In the genomic region with DNA sequence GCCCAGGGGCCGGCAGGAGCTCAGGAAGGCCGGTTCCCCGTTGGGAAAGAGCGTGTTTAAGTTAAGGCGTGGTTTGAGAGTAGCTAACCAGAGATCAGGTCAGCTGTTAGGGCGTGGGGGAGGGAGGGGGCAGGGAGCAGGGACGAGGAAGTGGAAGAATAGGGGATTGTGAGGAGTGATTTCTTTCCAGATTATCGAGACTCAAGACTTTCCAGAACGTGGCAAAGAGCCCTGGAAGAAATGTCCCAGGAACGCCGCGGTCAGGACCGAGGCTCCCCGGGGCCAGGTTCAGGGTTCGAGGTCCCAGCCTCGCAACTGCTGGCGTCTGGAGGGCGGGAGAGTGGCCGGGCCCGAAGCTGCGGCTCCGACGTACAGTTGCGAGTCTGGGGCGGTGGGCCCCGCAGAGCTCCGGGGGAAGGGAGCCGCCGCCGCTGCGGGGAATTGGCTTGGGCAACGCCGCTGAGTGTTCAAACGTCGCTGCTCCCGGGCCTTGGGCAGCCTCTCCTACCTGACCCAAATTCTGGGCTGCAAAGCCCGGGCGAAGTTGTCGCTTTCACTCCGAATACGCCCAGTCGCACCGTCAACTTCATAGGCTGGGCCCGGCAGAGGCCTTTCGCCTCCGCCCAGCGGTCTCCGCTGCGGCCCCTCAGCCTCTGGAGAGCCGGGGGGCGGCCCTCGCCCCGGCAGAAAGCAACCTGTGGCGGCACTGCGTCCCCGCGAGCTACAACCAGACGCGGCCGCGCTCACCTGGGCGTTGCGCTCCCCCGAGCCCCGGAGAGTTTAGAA, we compare ENCODE assay signal across 1 cellular context.
TF ChIP-seq lines count a peak whose summit lies in the region.

No MANE protein-coding gene starts in this region.

TF ChIP-seq in HEK293, 187 proteins besides CTCF, POLR2A, EP300 and RAD21 (continued from another document and continues in another):
- TF ChIP-seq ZNF140 (tag by site-specific recombination; IDR thresholded peaks at IDR 0.05): no peak
- TF ChIP-seq KLF7 (tag by site-specific recombination; IDR thresholded peaks at IDR 0.05; ENCODE audit: borderline replicate concordance): peak; percentile 93; the same call in 1 of the 2 replicates
- no peak for TF ChIP-seq ZNF555 (tag by site-specific recombination; conservative IDR thresholded peaks at IDR 0.05)
- TF ChIP-seq, protein P1, sequence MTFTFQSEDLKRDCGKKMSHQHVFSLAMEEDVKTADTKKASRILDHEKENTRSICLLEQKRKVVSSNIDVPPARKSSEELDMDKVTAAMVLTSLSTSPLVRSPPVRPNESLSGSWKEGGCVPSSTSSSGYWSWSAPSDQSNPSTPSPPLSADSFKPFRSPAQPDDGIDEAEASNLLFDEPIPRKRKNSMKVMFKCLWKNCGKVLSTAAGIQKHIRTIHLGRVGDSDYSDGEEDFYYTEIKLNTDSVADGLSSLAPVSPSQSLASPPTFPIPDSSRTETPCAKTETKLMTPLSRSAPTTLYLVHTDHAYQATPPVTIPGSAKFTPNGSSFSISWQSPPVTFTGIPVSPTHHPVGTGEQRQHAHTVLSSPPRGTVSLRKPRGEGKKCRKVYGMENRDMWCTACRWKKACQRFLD (tag by site-specific recombination; IDR thresholded peaks at IDR 0.05): no peak
- TF ChIP-seq KLF8 (tag by site-specific recombination; IDR thresholded peaks at IDR 0.05): peak; percentile 95
- TF ChIP-seq ZBTB20 (tag by site-specific recombination; IDR thresholded peaks at IDR 0.05): peak; percentile 82
- peak; percentile 74 for TF ChIP-seq EGR2 (tag by site-specific recombination; IDR thresholded peaks at IDR 0.05; ENCODE audit: low read depth)
- TF ChIP-seq, protein P2, sequence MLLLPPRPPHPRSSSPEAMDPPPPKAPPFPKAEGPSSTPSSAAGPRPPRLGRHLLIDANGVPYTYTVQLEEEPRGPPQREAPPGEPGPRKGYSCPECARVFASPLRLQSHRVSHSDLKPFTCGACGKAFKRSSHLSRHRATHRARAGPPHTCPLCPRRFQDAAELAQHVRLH (tag by site-specific recombination; IDR thresholded peaks at IDR 0.05): no peak
- TF ChIP-seq, protein P3, sequence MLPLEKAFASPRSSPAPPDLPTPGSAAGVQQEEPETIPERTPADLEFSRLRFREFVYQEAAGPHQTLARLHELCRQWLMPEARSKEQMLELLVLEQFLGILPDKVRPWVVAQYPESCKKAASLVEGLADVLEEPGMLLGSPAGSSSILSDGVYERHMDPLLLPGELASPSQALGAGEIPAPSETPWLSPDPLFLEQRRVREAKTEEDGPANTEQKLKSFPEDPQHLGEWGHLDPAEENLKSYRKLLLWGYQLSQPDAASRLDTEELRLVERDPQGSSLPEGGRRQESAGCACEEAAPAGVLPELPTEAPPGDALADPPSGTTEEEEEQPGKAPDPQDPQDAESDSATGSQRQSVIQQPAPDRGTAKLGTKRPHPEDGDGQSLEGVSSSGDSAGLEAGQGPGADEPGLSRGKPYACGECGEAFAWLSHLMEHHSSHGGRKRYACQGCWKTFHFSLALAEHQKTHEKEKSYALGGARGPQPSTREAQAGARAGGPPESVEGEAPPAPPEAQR (tag by site-specific recombination; IDR thresholded peaks at IDR 0.05): no peak
- no peak for TF ChIP-seq ZFP41 (tag by site-specific recombination; IDR thresholded peaks at IDR 0.05; ENCODE audit: borderline replicate concordance)
- TF ChIP-seq ZNF341 (tag by site-specific recombination; IDR thresholded peaks at IDR 0.05; ENCODE audit: low read depth): peak; percentile 52
- no peak for TF ChIP-seq ZNF223 (tag by site-specific recombination; IDR thresholded peaks at IDR 0.05)
- TF ChIP-seq GLI4 (tag by site-specific recombination; IDR thresholded peaks at IDR 0.05): no peak
- TF ChIP-seq ZNF530 (tag by site-specific recombination; IDR thresholded peaks at IDR 0.05; ENCODE audit: low read depth): no peak
- no peak for TF ChIP-seq KLF9 (tag by site-specific recombination; IDR thresholded peaks at IDR 0.05; ENCODE audit: low read depth)
- peak; percentile 60 for TF ChIP-seq ZNF335 (tag by site-specific recombination; conservative IDR thresholded peaks at IDR 0.05)
- no peak for TF ChIP-seq ZNF776 (tag by site-specific recombination; IDR thresholded peaks at IDR 0.05; ENCODE audit: borderline replicate concordance)
- no peak for TF ChIP-seq ZNF416 (tag by site-specific recombination; IDR thresholded peaks at IDR 0.05)
- no peak for TF ChIP-seq GFI1B (tag by site-specific recombination; IDR thresholded peaks at IDR 0.05)
- TF ChIP-seq ZSCAN23 (tag by site-specific recombination; IDR thresholded peaks at IDR 0.05): no peak
- 0 out of 2 replicates have a peak, but pooled peaks have one; percentile 8 for TF ChIP-seq BCL11B (tag by site-specific recombination; IDR thresholded peaks at IDR 0.05; ENCODE audit: low read depth)
- no peak for TF ChIP-seq ZNF629 (tag by site-specific recombination; IDR thresholded peaks at IDR 0.05)
- TF ChIP-seq ZSCAN30 (tag by site-specific recombination; IDR thresholded peaks at IDR 0.05): no peak
- no peak for TF ChIP-seq ZNF558 (tag by site-specific recombination; IDR thresholded peaks at IDR 0.05)
- no peak for TF ChIP-seq ZNF585B (tag by site-specific recombination; IDR thresholded peaks at IDR 0.05)
- TF ChIP-seq GLIS2 (tag by site-specific recombination; IDR thresholded peaks at IDR 0.05): peak; percentile 76
- TF ChIP-seq ZNF114 (tag by site-specific recombination; IDR thresholded peaks at IDR 0.05): no peak
- no peak for TF ChIP-seq ZNF785 (tag by site-specific recombination; IDR thresholded peaks at IDR 0.05)
- TF ChIP-seq SP3 (tag by site-specific recombination; IDR thresholded peaks at IDR 0.05): peak; percentile 83
- peak; percentile 52 for TF ChIP-seq GLIS1 (tag by site-specific recombination; IDR thresholded peaks at IDR 0.05)
- TF ChIP-seq ZNF600 (tag by site-specific recombination; IDR thresholded peaks at IDR 0.05): peak; percentile 72; the same call in 1 of the 2 replicates
- TF ChIP-seq, protein P4, sequence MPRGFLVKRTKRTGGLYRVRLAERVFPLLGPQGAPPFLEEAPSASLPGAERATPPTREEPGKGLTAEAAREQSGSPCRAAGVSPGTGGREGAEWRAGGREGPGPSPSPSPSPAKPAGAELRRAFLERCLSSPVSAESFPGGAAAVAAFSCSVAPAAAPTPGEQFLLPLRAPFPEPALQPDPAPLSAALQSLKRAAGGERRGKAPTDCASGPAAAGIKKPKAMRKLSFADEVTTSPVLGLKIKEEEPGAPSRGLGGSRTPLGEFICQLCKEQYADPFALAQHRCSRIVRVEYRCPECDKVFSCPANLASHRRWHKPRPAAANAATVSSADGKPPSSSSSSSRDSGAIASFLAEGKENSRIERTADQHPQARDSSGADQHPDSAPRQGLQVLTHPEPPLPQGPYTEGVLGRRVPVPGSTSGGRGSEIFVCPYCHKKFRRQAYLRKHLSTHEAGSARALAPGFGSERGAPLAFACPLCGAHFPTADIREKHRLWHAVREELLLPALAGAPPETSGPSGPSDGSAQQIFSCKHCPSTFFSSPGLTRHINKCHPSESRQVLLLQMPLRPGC (tag by site-specific recombination; IDR thresholded peaks at IDR 0.05): peak; percentile 53; the same call in 1 of the 2 replicates
- TF ChIP-seq, protein P5, sequence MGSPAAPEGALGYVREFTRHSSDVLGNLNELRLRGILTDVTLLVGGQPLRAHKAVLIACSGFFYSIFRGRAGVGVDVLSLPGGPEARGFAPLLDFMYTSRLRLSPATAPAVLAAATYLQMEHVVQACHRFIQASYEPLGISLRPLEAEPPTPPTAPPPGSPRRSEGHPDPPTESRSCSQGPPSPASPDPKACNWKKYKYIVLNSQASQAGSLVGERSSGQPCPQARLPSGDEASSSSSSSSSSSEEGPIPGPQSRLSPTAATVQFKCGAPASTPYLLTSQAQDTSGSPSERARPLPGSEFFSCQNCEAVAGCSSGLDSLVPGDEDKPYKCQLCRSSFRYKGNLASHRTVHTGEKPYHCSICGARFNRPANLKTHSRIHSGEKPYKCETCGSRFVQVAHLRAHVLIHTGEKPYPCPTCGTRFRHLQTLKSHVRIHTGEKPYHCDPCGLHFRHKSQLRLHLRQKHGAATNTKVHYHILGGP (tag by site-specific recombination; IDR thresholded peaks at IDR 0.05): no peak
- peak; percentile 94 for TF ChIP-seq KLF1 (tag by site-specific recombination; IDR thresholded peaks at IDR 0.05)
- peak; percentile 87 for TF ChIP-seq ZBTB48 (tag by site-specific recombination; IDR thresholded peaks at IDR 0.05)
- TF ChIP-seq, protein P6, sequence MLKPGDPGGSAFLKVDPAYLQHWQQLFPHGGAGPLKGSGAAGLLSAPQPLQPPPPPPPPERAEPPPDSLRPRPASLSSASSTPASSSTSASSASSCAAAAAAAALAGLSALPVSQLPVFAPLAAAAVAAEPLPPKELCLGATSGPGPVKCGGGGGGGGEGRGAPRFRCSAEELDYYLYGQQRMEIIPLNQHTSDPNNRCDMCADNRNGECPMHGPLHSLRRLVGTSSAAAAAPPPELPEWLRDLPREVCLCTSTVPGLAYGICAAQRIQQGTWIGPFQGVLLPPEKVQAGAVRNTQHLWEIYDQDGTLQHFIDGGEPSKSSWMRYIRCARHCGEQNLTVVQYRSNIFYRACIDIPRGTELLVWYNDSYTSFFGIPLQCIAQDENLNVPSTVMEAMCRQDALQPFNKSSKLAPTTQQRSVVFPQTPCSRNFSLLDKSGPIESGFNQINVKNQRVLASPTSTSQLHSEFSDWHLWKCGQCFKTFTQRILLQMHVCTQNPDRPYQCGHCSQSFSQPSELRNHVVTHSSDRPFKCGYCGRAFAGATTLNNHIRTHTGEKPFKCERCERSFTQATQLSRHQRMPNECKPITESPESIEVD (tag by site-specific recombination; IDR thresholded peaks at IDR 0.05): no peak
- no peak for TF ChIP-seq ZNF560 (tag by site-specific recombination; IDR thresholded peaks at IDR 0.05; ENCODE audit: borderline replicate concordance)
- 0 out of 2 replicates have a peak, but pooled peaks have one; percentile 78 for TF ChIP-seq ZNF610 (tag by site-specific recombination; IDR thresholded peaks at IDR 0.05; ENCODE audit: borderline replicate concordance)
- no peak for TF ChIP-seq ZSCAN16 (tag by site-specific recombination; IDR thresholded peaks at IDR 0.05)
- TF ChIP-seq ZNF184 (tag by site-specific recombination; IDR thresholded peaks at IDR 0.05): no peak
- no peak for TF ChIP-seq ZNF791 (tag by site-specific recombination; IDR thresholded peaks at IDR 0.05)
- TF ChIP-seq, protein P7, sequence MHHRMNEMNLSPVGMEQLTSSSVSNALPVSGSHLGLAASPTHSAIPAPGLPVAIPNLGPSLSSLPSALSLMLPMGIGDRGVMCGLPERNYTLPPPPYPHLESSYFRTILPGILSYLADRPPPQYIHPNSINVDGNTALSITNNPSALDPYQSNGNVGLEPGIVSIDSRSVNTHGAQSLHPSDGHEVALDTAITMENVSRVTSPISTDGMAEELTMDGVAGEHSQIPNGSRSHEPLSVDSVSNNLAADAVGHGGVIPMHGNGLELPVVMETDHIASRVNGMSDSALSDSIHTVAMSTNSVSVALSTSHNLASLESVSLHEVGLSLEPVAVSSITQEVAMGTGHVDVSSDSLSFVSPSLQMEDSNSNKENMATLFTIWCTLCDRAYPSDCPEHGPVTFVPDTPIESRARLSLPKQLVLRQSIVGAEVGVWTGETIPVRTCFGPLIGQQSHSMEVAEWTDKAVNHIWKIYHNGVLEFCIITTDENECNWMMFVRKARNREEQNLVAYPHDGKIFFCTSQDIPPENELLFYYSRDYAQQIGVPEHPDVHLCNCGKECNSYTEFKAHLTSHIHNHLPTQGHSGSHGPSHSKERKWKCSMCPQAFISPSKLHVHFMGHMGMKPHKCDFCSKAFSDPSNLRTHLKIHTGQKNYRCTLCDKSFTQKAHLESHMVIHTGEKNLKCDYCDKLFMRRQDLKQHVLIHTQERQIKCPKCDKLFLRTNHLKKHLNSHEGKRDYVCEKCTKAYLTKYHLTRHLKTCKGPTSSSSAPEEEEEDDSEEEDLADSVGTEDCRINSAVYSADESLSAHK (tag by site-specific recombination; IDR thresholded peaks at IDR 0.05): no peak
- no peak for TF ChIP-seq ZNF660 (tag by site-specific recombination; IDR thresholded peaks at IDR 0.05)
- TF ChIP-seq ZNF302 (tag by site-specific recombination; IDR thresholded peaks at IDR 0.05; ENCODE audit: low read depth): no peak
- no peak for TF ChIP-seq ZFP3 (tag by site-specific recombination; IDR thresholded peaks at IDR 0.05; ENCODE audit: low read depth)
- TF ChIP-seq ZNF843 (tag by site-specific recombination; IDR thresholded peaks at IDR 0.05): no peak
- TF ChIP-seq, protein P8, sequence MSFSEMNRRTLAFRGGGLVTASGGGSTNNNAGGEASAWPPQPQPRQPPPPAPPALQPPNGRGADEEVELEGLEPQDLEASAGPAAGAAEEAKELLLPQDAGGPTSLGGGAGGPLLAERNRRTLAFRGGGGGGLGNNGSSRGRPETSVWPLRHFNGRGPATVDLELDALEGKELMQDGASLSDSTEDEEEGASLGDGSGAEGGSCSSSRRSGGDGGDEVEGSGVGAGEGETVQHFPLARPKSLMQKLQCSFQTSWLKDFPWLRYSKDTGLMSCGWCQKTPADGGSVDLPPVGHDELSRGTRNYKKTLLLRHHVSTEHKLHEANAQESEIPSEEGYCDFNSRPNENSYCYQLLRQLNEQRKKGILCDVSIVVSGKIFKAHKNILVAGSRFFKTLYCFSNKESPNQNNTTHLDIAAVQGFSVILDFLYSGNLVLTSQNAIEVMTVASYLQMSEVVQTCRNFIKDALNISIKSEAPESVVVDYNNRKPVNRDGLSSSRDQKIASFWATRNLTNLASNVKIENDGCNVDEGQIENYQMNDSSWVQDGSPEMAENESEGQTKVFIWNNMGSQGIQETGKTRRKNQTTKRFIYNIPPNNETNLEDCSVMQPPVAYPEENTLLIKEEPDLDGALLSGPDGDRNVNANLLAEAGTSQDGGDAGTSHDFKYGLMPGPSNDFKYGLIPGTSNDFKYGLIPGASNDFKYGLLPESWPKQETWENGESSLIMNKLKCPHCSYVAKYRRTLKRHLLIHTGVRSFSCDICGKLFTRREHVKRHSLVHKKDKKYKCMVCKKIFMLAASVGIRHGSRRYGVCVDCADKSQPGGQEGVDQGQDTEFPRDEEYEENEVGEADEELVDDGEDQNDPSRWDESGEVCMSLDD (tag by site-specific recombination; IDR thresholded peaks at IDR 0.05): peak; percentile 55; the same call in 1 of the 2 replicates
- TF ChIP-seq, protein P9, sequence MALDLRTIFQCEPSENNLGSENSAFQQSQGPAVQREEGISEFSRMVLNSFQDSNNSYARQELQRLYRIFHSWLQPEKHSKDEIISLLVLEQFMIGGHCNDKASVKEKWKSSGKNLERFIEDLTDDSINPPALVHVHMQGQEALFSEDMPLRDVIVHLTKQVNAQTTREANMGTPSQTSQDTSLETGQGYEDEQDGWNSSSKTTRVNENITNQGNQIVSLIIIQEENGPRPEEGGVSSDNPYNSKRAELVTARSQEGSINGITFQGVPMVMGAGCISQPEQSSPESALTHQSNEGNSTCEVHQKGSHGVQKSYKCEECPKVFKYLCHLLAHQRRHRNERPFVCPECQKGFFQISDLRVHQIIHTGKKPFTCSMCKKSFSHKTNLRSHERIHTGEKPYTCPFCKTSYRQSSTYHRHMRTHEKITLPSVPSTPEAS (tag by site-specific recombination; IDR thresholded peaks at IDR 0.05): no peak
- TF ChIP-seq, protein P10, sequence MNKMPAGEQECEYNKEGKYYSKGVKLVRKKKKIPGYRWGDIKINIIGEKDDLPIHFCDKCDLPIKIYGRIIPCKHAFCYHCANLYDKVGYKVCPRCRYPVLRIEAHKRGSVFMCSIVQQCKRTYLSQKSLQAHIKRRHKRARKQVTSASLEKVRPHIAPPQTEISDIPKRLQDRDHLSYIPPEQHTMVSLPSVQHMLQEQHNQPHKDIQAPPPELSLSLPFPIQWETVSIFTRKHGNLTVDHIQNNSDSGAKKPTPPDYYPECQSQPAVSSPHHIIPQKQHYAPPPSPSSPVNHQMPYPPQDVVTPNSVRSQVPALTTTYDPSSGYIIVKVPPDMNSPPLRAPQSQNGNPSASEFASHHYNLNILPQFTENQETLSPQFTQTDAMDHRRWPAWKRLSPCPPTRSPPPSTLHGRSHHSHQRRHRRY (tag by site-specific recombination; IDR thresholded peaks at IDR 0.05): no peak
- TF ChIP-seq SCRT2 (tag by site-specific recombination; IDR thresholded peaks at IDR 0.05): peak; percentile 91
- no peak for TF ChIP-seq ZNF2 (tag by site-specific recombination; IDR thresholded peaks at IDR 0.05)
